ENCODE assay signal across 1 cellular context in the genomic region with DNA sequence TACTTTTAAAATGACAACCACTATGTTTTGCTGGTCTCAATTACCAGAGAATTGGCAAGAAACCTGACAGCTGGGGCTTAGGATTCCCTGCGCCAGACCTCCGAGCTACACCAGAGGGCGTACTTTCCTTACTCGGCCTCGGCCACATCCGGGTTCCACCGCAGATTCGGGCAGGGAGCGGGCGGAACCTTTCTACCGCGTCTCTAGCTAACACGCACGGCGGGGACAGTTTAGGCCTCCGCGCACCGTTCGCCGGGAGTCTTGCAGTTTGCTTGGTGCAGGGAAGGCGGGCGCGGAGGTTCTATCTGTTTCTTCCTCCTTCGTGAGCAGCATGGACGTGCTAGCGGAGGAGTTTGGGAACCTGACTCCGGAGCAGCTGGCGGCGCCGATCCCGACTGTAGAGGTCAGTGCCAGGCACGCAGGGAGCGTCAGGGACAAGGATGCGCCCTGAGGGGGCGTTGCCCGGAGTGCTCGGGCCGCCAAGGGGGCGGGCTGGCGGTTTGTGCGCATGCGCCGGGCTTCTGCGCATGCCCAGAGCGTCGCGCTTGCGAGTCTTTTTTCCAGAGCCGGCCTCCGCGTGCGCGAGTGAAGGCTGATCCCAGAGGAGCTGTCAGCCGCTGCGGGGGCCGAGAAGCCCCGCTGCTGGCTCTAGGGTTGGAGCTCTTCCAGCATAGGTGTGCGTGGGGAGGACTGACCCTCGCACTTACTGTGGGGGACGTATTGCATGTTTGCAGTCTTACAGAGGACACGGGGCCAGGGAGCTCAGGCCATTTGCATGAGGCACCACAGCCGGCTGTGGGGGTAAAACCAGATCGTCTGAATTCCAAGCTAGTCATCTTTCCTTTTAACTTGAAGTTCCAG.
TF ChIP-seq lines count a peak whose summit lies in the region.

TSS of gene POLR3B (plus strand) at position 200 of the 861 bp plus-strand sequence. CDS start at position 332, 132 bp downstream.

TF ChIP-seq in HepG2, 621 proteins besides CTCF, POLR2A, EP300 and RAD21 (continued from another document):
- peak; percentile 90 for TF ChIP-seq MTERF4 (CRISPR knock-in tag; IDR thresholded peaks at IDR 0.05)
- peak; percentile 92 for TF ChIP-seq ZBTB26 (CRISPR knock-in tag; IDR thresholded peaks at IDR 0.05; ENCODE audit: borderline replicate concordance)
- no peak for TF ChIP-seq ZNF484 (CRISPR knock-in tag; IDR thresholded peaks at IDR 0.05; ENCODE audit: borderline replicate concordance, low read depth)
- no peak for TF ChIP-seq MTF1 (CRISPR knock-in tag; IDR thresholded peaks at IDR 0.05)
- TF ChIP-seq SOX13 (IDR thresholded peaks at IDR 0.05): no peak
- TF ChIP-seq SOX13 (CRISPR knock-in tag; conservative IDR thresholded peaks at IDR 0.05 in 1 of 2, IDR thresholded peaks at IDR 0.05 in 1 of 2): peak in 1 of 2 experiments; percentile 61; a peak in 2 of 4 replicates
- no peak for TF ChIP-seq U2AF2 (IDR thresholded peaks at IDR 0.05; ENCODE audit: low read depth, low read length)
- peak; percentile 50; the same call in 1 of the 2 replicates for TF ChIP-seq IRF9 (CRISPR knock-in tag; IDR thresholded peaks at IDR 0.05; ENCODE audit: borderline replicate concordance)
- peak; percentile 61; the same call in 1 of the 2 replicates for TF ChIP-seq HOMEZ (CRISPR knock-in tag; IDR thresholded peaks at IDR 0.05; ENCODE audit: low read depth)
- TF ChIP-seq PRMT3 (CRISPR knock-in tag; IDR thresholded peaks at IDR 0.05; ENCODE audit: borderline replicate concordance, low read depth): no peak; the same call in 1 of the 2 replicates
- TF ChIP-seq DNMT3B (CRISPR knock-in tag; conservative IDR thresholded peaks at IDR 0.05): no peak; the same call in none of the 2 replicates
- TF ChIP-seq ZNF891 (CRISPR knock-in tag; IDR thresholded peaks at IDR 0.05): peak; percentile 90
- TF ChIP-seq HOXA5 (CRISPR knock-in tag; IDR thresholded peaks at IDR 0.05): peak; percentile 80
- TF ChIP-seq ZC3H4 (CRISPR knock-in tag; IDR thresholded peaks at IDR 0.05; ENCODE audit: borderline replicate concordance): peak; percentile 61; the same call in 1 of the 2 replicates
- peak; percentile 91 for TF ChIP-seq ZBTB7B (CRISPR knock-in tag; IDR thresholded peaks at IDR 0.05)
- peak; percentile 60; the same call in 1 of the 2 replicates for TF ChIP-seq ZNF775 (CRISPR knock-in tag; IDR thresholded peaks at IDR 0.05; ENCODE audit: borderline replicate concordance)
- TF ChIP-seq GABPA (IDR thresholded peaks at IDR 0.05; ENCODE audit: low read depth, low read length): peak; percentile 74
- TF ChIP-seq GABPA (CRISPR knock-in tag; IDR thresholded peaks at IDR 0.05; ENCODE audit: low read depth): peak; percentile 90
- TF ChIP-seq NPAS2 (CRISPR knock-in tag; IDR thresholded peaks at IDR 0.05; ENCODE audit: borderline replicate concordance): no peak
- no peak for TF ChIP-seq PTBP1 (IDR thresholded peaks at IDR 0.05; ENCODE audit: low read depth, low read length, poor library complexity, severe bottlenecking)
- TF ChIP-seq, protein P1, sequence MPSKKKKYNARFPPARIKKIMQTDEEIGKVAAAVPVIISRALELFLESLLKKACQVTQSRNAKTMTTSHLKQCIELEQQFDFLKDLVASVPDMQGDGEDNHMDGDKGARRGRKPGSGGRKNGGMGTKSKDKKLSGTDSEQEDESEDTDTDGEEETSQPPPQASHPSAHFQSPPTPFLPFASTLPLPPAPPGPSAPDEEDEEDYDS (CRISPR knock-in tag; IDR thresholded peaks at IDR 0.05): peak; percentile 63
- TF ChIP-seq, protein P2, sequence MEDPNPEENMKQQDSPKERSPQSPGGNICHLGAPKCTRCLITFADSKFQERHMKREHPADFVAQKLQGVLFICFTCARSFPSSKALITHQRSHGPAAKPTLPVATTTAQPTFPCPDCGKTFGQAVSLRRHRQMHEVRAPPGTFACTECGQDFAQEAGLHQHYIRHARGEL (CRISPR knock-in tag; IDR thresholded peaks at IDR 0.05): 0 out of 2 replicates have a peak, but pooled peaks have one; percentile 51
- TF ChIP-seq ZNF878 (CRISPR knock-in tag; IDR thresholded peaks at IDR 0.05): peak; percentile 67; the same call in 1 of the 2 replicates
- no peak for TF ChIP-seq ZNF550 (CRISPR knock-in tag; IDR thresholded peaks at IDR 0.05; ENCODE audit: borderline replicate concordance)
- peak; percentile 92 for TF ChIP-seq ZBTB20 (CRISPR knock-in tag; IDR thresholded peaks at IDR 0.05; ENCODE audit: borderline replicate concordance, low read depth)
- TF ChIP-seq AGO1 (IDR thresholded peaks at IDR 0.05; ENCODE audit: low read depth, low read length, poor library complexity, severe bottlenecking): no peak
- TF ChIP-seq, protein P3, sequence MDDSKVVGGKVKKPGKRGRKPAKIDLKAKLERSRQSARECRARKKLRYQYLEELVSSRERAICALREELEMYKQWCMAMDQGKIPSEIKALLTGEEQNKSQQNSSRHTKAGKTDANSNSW (CRISPR knock-in tag; IDR thresholded peaks at IDR 0.05; ENCODE audit: borderline replicate concordance): no peak
- no peak for TF ChIP-seq ATM (IDR thresholded peaks at IDR 0.05; ENCODE audit: borderline replicate concordance)
- TF ChIP-seq, protein P4, sequence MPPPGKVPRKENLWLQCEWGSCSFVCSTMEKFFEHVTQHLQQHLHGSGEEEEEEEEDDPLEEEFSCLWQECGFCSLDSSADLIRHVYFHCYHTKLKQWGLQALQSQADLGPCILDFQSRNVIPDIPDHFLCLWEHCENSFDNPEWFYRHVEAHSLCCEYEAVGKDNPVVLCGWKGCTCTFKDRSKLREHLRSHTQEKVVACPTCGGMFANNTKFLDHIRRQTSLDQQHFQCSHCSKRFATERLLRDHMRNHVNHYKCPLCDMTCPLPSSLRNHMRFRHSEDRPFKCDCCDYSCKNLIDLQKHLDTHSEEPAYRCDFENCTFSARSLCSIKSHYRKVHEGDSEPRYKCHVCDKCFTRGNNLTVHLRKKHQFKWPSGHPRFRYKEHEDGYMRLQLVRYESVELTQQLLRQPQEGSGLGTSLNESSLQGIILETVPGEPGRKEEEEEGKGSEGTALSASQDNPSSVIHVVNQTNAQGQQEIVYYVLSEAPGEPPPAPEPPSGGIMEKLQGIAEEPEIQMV (CRISPR knock-in tag; IDR thresholded peaks at IDR 0.05; ENCODE audit: low read depth): peak; percentile 80; the same call in 1 of the 2 replicates
- TF ChIP-seq AHR (CRISPR knock-in tag; IDR thresholded peaks at IDR 0.05): peak; percentile 91; the same call in 1 of the 2 replicates
- TF ChIP-seq, protein P5, sequence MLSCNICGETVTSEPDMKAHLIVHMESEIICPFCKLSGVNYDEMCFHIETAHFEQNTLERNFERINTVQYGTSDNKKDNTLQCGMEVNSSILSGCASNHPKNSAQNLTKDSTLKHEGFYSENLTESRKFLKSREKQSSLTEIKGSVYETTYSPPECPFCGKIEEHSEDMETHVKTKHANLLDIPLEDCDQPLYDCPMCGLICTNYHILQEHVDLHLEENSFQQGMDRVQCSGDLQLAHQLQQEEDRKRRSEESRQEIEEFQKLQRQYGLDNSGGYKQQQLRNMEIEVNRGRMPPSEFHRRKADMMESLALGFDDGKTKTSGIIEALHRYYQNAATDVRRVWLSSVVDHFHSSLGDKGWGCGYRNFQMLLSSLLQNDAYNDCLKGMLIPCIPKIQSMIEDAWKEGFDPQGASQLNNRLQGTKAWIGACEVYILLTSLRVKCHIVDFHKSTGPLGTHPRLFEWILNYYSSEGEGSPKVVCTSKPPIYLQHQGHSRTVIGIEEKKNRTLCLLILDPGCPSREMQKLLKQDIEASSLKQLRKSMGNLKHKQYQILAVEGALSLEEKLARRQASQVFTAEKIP (CRISPR knock-in tag; IDR thresholded peaks at IDR 0.05; ENCODE audit: borderline replicate concordance): no peak
- no peak for TF ChIP-seq TBL1XR1 (IDR thresholded peaks at IDR 0.05; ENCODE audit: borderline replicate concordance, low read length, partially characterized antibody)
- TF ChIP-seq, protein P6, sequence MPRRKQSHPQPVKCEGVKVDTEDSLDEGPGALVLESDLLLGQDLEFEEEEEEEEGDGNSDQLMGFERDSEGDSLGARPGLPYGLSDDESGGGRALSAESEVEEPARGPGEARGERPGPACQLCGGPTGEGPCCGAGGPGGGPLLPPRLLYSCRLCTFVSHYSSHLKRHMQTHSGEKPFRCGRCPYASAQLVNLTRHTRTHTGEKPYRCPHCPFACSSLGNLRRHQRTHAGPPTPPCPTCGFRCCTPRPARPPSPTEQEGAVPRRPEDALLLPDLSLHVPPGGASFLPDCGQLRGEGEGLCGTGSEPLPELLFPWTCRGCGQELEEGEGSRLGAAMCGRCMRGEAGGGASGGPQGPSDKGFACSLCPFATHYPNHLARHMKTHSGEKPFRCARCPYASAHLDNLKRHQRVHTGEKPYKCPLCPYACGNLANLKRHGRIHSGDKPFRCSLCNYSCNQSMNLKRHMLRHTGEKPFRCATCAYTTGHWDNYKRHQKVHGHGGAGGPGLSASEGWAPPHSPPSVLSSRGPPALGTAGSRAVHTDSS (CRISPR knock-in tag; conservative IDR thresholded peaks at IDR 0.05): no peak
- 0 out of 2 replicates have a peak, but pooled peaks have one; percentile 11 for TF ChIP-seq DPF2 (CRISPR knock-in tag; IDR thresholded peaks at IDR 0.05; ENCODE audit: borderline replicate concordance, low read depth)
- 0 out of 2 replicates have a peak, but pooled peaks have one; percentile 57 for TF ChIP-seq SETDB1 (CRISPR knock-in tag; IDR thresholded peaks at IDR 0.05; ENCODE audit: borderline replicate concordance)
- TF ChIP-seq, protein P7, sequence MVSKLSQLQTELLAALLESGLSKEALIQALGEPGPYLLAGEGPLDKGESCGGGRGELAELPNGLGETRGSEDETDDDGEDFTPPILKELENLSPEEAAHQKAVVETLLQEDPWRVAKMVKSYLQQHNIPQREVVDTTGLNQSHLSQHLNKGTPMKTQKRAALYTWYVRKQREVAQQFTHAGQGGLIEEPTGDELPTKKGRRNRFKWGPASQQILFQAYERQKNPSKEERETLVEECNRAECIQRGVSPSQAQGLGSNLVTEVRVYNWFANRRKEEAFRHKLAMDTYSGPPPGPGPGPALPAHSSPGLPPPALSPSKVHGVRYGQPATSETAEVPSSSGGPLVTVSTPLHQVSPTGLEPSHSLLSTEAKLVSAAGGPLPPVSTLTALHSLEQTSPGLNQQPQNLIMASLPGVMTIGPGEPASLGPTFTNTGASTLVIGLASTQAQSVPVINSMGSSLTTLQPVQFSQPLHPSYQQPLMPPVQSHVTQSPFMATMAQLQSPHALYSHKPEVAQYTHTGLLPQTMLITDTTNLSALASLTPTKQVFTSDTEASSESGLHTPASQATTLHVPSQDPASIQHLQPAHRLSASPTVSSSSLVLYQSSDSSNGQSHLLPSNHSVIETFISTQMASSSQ (IDR thresholded peaks at IDR 0.05; ENCODE audit: low read depth): peak; percentile 22; the same call in 1 of the 2 replicates
- TF ChIP-seq, protein P7 (CRISPR knock-in tag; IDR thresholded peaks at IDR 0.05; ENCODE audit: borderline replicate concordance): peak; percentile 77
TF ChIP-seq in HepG2: peak in this region for 432.
